Comparison of ENCODE assay signal across 1 cellular context in the genomic region with DNA sequence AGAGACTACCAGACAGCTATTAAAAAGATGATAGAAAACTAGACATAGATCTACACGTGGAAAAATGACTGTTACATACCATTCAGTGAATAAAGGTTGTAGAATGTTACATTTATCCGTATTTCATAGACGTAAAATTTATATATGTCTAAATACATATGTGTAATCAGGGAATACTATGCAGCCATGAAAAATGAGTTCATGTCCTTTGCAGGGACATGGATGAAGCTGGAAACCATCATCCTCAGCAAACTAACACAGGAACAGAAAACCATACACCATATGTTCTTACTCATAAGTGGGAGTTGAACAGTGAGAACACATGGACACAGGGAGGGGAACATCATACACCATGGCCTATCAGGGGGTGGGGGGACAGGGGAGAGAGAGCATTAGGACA. TPM values are rescaled to one million over a fixed set of nuclear protein-coding genes. Genes with fewer than 3 reads are reported as not detected.
"Had no signal": no experiment of that assay in that cellular context is flagged by ENCODE, and none has a peak within 500 bp of the region (broad histone marks: within the 10 kb centered on the region; RNA-seq: fewer than 3 reads in every experiment).

No MANE protein-coding gene starts in this region.

RNA-seq across cellular contexts. Expression of a gene that starts 10.1 kb away (rescaled TPM):
- total RNA-seq: G401 had no signal
